ENCODE assay signal across 13 cellular contexts in the genomic region with DNA sequence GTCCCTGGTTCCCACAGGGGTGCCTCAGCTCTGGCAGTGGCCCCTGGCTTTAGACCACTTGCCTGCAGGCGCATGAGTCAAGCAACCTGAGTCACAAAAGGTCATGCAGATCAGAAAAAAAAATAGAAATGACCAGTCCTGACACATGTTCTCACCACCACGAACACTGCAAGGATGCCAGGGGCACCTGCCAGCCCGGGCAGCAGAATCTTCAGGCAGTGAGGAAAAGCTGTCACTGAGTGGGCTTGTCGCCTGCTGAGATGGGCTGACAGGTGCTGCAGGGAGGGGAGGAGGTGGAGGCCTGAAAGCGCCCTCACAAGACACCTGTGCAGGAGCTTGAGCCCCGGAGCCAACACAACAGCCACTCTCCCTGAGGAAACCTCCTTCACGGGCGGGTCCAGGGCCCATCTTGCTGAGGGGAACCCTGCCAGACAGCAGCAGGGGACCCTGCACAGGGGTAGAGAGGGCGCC. TPM values are rescaled to one million over a fixed set of nuclear protein-coding genes. Genes with fewer than 3 reads are reported as not detected.
"Had no signal": no experiment of that assay in that cellular context is flagged by ENCODE, and none has a peak within 500 bp of the region (broad histone marks: within the 10 kb centered on the region; RNA-seq: fewer than 3 reads in every experiment).

No MANE protein-coding gene starts in this region.

RNA-seq across cellular contexts. Expression of a gene that starts 25.2 kb away (rescaled TPM):
- total RNA-seq: activated CD4-positive, alpha-beta T cell treated with anti-CD3 and anti-CD28 coated beads, Interleukin-2, amount 10 ng/mL, durations not matched to agents 24 days and 14 days; activated CD8-positive, alpha-beta T cell treated with anti-CD3 and anti-CD28 coated beads for 36 hours; activated naive CD8-positive, alpha-beta T cell treated with anti-CD3 and anti-CD28 coated beads, Interleukin-2, amount 10 ng/mL, durations not matched to agents 7 days and 5 days; activated T-helper 17 cell treated with anti-CD3 and anti-CD28 coated beads, Interleukin-2, amount 50 U/mL, for 72 hours; colonic mucosa; epithelial cell of proximal tubule; gastroesophageal sphincter; left ventricle myocardium superior; mucosa of gallbladder; naive thymus-derived CD8-positive, alpha-beta T cell; pancreas; subcutaneous adipose tissue; thyroid gland had no signal
